Comparison of ENCODE assay signal across 25 cellular contexts in genomic region chr5:112883192-112883591, GRCh38.
"Had no signal": no experiment of that assay in that cellular context is flagged by ENCODE, and none has a peak within 500 bp of the region (broad histone marks: within the 10 kb centered on the region; RNA-seq: fewer than 3 reads in every experiment).

No MANE protein-coding gene starts in this region.

- H3K27ac Mint-ChIP-seq: activated CD8-positive, alpha-beta T cell treated with anti-CD3 and anti-CD28 coated beads, Interleukin-2, amount 10 ng/mL, durations not matched to agents 7 days and 5 days; activated naive CD8-positive, alpha-beta T cell; T-helper 17 cell; WTC11 had no signal

- H3K4me3 Mint-ChIP-seq: activated CD8-positive, alpha-beta T cell treated with anti-CD3 and anti-CD28 coated beads, Interleukin-2, amount 10 ng/mL, durations not matched to agents 7 days and 5 days; activated naive CD8-positive, alpha-beta T cell; T-helper 17 cell; WTC11 had no signal

- ATAC-seq: activated CD8-positive, alpha-beta T cell treated with anti-CD3 and anti-CD28 coated beads, Interleukin-2, amount 10 ng/mL, durations not matched to agents 7 days and 5 days; PC-3; T-helper 17 cell; WTC11 had no signal

- H3K27me3 Mint-ChIP-seq: activated naive CD8-positive, alpha-beta T cell; T-helper 17 cell had no signal

- H3K4me3 ChIP-seq: cardiac muscle cell had no signal

- H3K27ac ChIP-seq: brain microvascular endothelial cell had no signal

- H3K27me3 ChIP-seq: brain microvascular endothelial cell, cardiac muscle cell had no signal

- DNase-seq: activated CD4-positive, alpha-beta T cell treated with anti-CD3 and anti-CD28 coated beads for 48 hours; activated CD4-positive, alpha-beta T cell treated with anti-CD3 and anti-CD28 coated beads, Interleukin-2, amount 50 U/mL, for 4 hours; activated CD4-positive, CD25-positive, alpha-beta regulatory T cell treated with anti-CD3 and anti-CD28 coated beads, Interleukin-2, amount 50 U/mL, for 72 hours; activated CD8-positive, alpha-beta memory T cell treated with anti-CD3 and anti-CD28 coated beads, Interleukin-2, amount 50 U/mL, for 48 hours; activated CD8-positive, alpha-beta T cell treated with anti-CD3 and anti-CD28 coated beads, Interleukin-2, amount 10 ng/mL, durations not matched to agents 7 days and 5 days; activated effector memory CD4-positive, alpha-beta T cell treated with Interleukin-2 at 50 U/mL for 16 hours; activated naive CD4-positive, alpha-beta T cell; activated T-cell treated with anti-CD3 and anti-CD28 coated beads, Interleukin-2, amount 50 U/mL, for 1 hour; brain microvascular endothelial cell; Kasumi-1; KBM-7; NCI-H1048; NCI-H1417; NCI-H2029; NCI-H345; NCI-H510A; NCI-H526 treated with DMSO at 0.1 percent for 48 hours; NK-92 treated with Interleukin-12 subunit alpha and Interleukin-12 subunit beta, amount 100 ng/mL, for 24 hours; PC-3; SIG-M5; T-helper 17 cell; T-helper 9 cell had no signal

- H3K9me3 Mint-ChIP-seq: WTC11 had no signal
